In genomic region chr11:71488086-71488967, GRCh38 we compare ENCODE assay signal across 8 cellular contexts. TPM values are rescaled to one million over a fixed set of nuclear protein-coding genes. Genes with fewer than 3 reads are reported as not detected.
A peak's percentile ranks its signal among the peaks of the same experiment; 100 is the strongest.
DNase-seq lines count a peak whose midpoint lies in the region; ATAC-seq and TF ChIP-seq lines count a peak whose summit lies in the region.

No MANE protein-coding gene starts in this region.

- H3K27me3 ChIP-seq in H7 (ENCODE audit: control insufficient read depth, insufficient read depth, low read length): no peaks in the 10 kb centered on the region
- H3K27me3 ChIP-seq in PC-9 (ENCODE audit: insufficient read depth, low read depth): no peaks in the 10 kb centered on the region
- no peaks in the 10 kb centered on the region for H3K27me3 ChIP-seq in fibroblast of lung (ENCODE audit: control insufficient read depth, insufficient read depth, low read length)
- no peaks in the 10 kb centered on the region for H3K27me3 ChIP-seq in ovary
- no peaks in the 10 kb centered on the region for H3K27me3 ChIP-seq in naive thymus-derived CD4-positive, alpha-beta T cell (ENCODE audit: control insufficient read depth in 2 of 2, insufficient read depth in 2 of 2, low read length in 2 of 2)

- H3F3A ChIP-seq in PC-9 (ENCODE audit: insufficient read depth, low read depth): peaks cover 12% of the 10 kb centered on the region; the same call in 1 of the 2 replicates

- H3K4me1 Mint-ChIP-seq in naive thymus-derived CD4-positive, alpha-beta T cell: peaks cover 0 to 29% (median 0%) of the 10 kb centered on the region in 7 donors

- H3K4me2 ChIP-seq in PC-9 (peak overlapping the region; percentile 59), fibroblast of lung (ENCODE audit: extremely low read depth, insufficient read depth, low read length) (no peak overlapping the region)

- DNase-seq in H7 (peak; percentile 43), PC-9 (peak; percentile 71 to 87), fibroblast of lung (ENCODE audit: low read depth in 2 of 2) (peak; percentile 33 to 66), ovary (peak in 4 of 5 donors; percentile 31 to 53 (median 44)), NCI-H1694 treated with DMSO at 0.1 percent for 48 hours (lab: John Stamatoyannopoulos, UW) (no peak)
- no peak for DNase-seq in naive thymus-derived CD4-positive, alpha-beta T cell
- no peak for DNase-seq in stimulated activated naive CD4-positive, alpha-beta T cell treated with Interleukin-2 at 50 U/mL for 16 hours (lab: John Stamatoyannopoulos, UW)

- BruUV-seq in PC-9 (replicated peaks; lab: Mats Ljungman, UMichigan): no TSS peak

- no peak for ATAC-seq in naive thymus-derived CD4-positive, alpha-beta T cell
- ATAC-seq in HG02763 (IDR thresholded peaks at IDR 0.05; ENCODE audit: unreplicated experiment): no peak

- H3K79me2 ChIP-seq in PC-9 (ENCODE audit: low read depth) (no peaks in the 10 kb centered on the region), fibroblast of lung (ENCODE audit: control insufficient read depth, insufficient read depth, low read length) (no peaks in the 10 kb centered on the region)

- peak overlapping the region in 1 of 10 donors; percentile 4 for H3K4me3 Mint-ChIP-seq in naive thymus-derived CD4-positive, alpha-beta T cell

- TF ChIP-seq POLR2A in ovary (IDR thresholded peaks at IDR 0.05): no peak

- H3K4me3 ChIP-seq in H7 (ENCODE audit: insufficient read depth, low read depth, low read length) (no peak overlapping the region), PC-9 (no peak overlapping the region), fibroblast of lung (replicated peaks in 1 of 4; ENCODE audit: control extremely low read depth in 1 of 4, insufficient read depth in 1 of 4, low read depth in 3 of 4, low read length in 4 of 4) (no peak overlapping the region), ovary (no peak overlapping the region)
- H3K4me3 ChIP-seq in naive thymus-derived CD4-positive, alpha-beta T cell (ENCODE audit: low read length): no peak overlapping the region

- peak overlapping the region in 1 of 9 donors; percentile 85 for H3K27ac Mint-ChIP-seq in naive thymus-derived CD4-positive, alpha-beta T cell

- intact Hi-C loops in PC-9 (cut with micrococcal nuclease; ENCODE audit: unreplicated experiment) (no loop called here), ovary (cut with DNase I) (loop anchor here in 1 of 4 donors (5.0 kb wide), 1 partner anchor 851 kb away; no protein-coding TSS in a partner anchor)
- intact Hi-C loops in naive thymus-derived CD4-positive, alpha-beta T cell (cut with micrococcal nuclease): no loop called here

- H3K9me3 Mint-ChIP-seq in naive thymus-derived CD4-positive, alpha-beta T cell: no peaks in the 10 kb centered on the region

- POLR2A ChIA-PET in PC-9 (lab: Charles Lee; ENCODE audit: unreplicated experiment): no interaction called here
- POLR2A ChIA-PET in naive thymus-derived CD4-positive, alpha-beta T cell (lab: Charles Lee): no interaction called here

- H3K36me3 ChIP-seq in H7 (replicated peaks; ENCODE audit: control insufficient read depth, insufficient read depth, low read length) (peaks cover 3% of the 10 kb centered on the region), PC-9 (ENCODE audit: low read depth) (peaks cover 19% of the 10 kb centered on the region), fibroblast of lung (ENCODE audit: control insufficient read depth, insufficient read depth, low read length) (peaks cover 21% of the 10 kb centered on the region), ovary (no peaks in the 10 kb centered on the region)
- H3K36me3 ChIP-seq in naive thymus-derived CD4-positive, alpha-beta T cell (ENCODE audit: control insufficient read depth in 2 of 3, insufficient read depth in 3 of 3, low read length in 3 of 3): peaks cover 0 to 89% (median 15%) of the 10 kb centered on the region in 3 experiments

- H3K9ac ChIP-seq in fibroblast of lung (ENCODE audit: insufficient read depth, low read length): no peak overlapping the region

- no peaks in the 10 kb centered on the region for H3K27me3 Mint-ChIP-seq in naive thymus-derived CD4-positive, alpha-beta T cell

- no peaks in the 10 kb centered on the region for H3K9me2 ChIP-seq in PC-9 (ENCODE audit: insufficient read depth)

- 19 to 33% (median 21%) methylated on average over 16 of the region's 16 CpGs for WGBS in ovary, 3 donors

- H2AFZ ChIP-seq in PC-9: no peak overlapping the region
- H2AFZ ChIP-seq in fibroblast of lung (ENCODE audit: low read length): no peak overlapping the region

- CTCF ChIA-PET in PC-9 (lab: Charles Lee): interaction anchor here (0.6 kb wide), 1 partner anchor 24 kb away, joined by 3 read pairs; no protein-coding TSS in a partner anchor
- CTCF ChIA-PET in naive thymus-derived CD4-positive, alpha-beta T cell (lab: Charles Lee): no interaction called here

- H3K4me1 ChIP-seq in PC-9 (replicated peaks; ENCODE audit: insufficient read depth) (peaks cover 20% of the 10 kb centered on the region), fibroblast of lung (ENCODE audit: control insufficient read depth, extremely low read depth, insufficient read depth, low read length) (peaks cover 3% of the 10 kb centered on the region), ovary (ENCODE audit: insufficient read depth) (peaks cover 13% of the 10 kb centered on the region)
- no peaks in the 10 kb centered on the region for H3K4me1 ChIP-seq in naive thymus-derived CD4-positive, alpha-beta T cell (ENCODE audit: control insufficient read depth in 2 of 2, insufficient read depth in 2 of 2, low read length in 2 of 2)

- TF ChIP-seq CTCF in PC-9 (conservative IDR thresholded peaks at IDR 0.05) (no peak), fibroblast of lung (conservative IDR thresholded peaks at IDR 0.05 in 1 of 2, IDR thresholded peaks at IDR 0.05 in 1 of 2; ENCODE audit: low read depth in 1 of 2, low read length in 2 of 2) (no peak), ovary (IDR thresholded peaks at IDR 0.05) (no peak)

- TF ChIP-seq EP300 in ovary (IDR thresholded peaks at IDR 0.05): no peak

- no peaks in the 10 kb centered on the region for H4K20me1 ChIP-seq in PC-9 (ENCODE audit: insufficient read depth)
- no peaks in the 10 kb centered on the region for H4K20me1 ChIP-seq in fibroblast of lung (ENCODE audit: control insufficient read depth, extremely low read depth, insufficient read depth, low read length)

- H3K9me3 ChIP-seq in PC-9 (ENCODE audit: insufficient read depth, low read depth) (no peaks in the 10 kb centered on the region), fibroblast of lung (ENCODE audit: control insufficient read depth, insufficient read depth, low read depth, low read length) (no peaks in the 10 kb centered on the region), ovary (no peaks in the 10 kb centered on the region)
- no peaks in the 10 kb centered on the region for H3K9me3 ChIP-seq in naive thymus-derived CD4-positive, alpha-beta T cell (ENCODE audit: control insufficient read depth in 2 of 3, low read length in 3 of 3)

- H3K27ac ChIP-seq in PC-9: 0 out of 2 replicates have a peak overlapping the region, but pooled peaks have one; percentile 11
- H3K27ac ChIP-seq in fibroblast of lung (ENCODE audit: insufficient read depth, low read length): no peak overlapping the region
- H3K27ac ChIP-seq in ovary: peak overlapping the region; percentile 52 to 74
- H3K27ac ChIP-seq in naive thymus-derived CD4-positive, alpha-beta T cell (ENCODE audit: low read depth, low read length): no peak overlapping the region

- peaks cover 52 to 91% (median 57%) of the 10 kb centered on the region in 5 donors for H3K36me3 Mint-ChIP-seq in naive thymus-derived CD4-positive, alpha-beta T cell

RNA-seq across cellular contexts. Expression of gene NADSYN1, which starts 35.3 kb away (rescaled TPM):
- 34.9 and 46.8 TPM in 2 replicates for total RNA-seq in H7 (2014; rRNA removed; shearing (Covaris generic))
- total RNA-seq in PC-9 (2021) (118 and 120 TPM in 2 replicates), fibroblast of lung (81.7 and 84.5 TPM in 2 replicates), ovary (10 to 100 TPM; 30.8 to 69.0 (median 53.0) TPM)
- polyA plus RNA-seq in fibroblast of lung (22.0 and 23.1 TPM in 2 replicates), ovary (10 to 100 TPM; 33.6 to 40.6 TPM)
- 31.6 and 31.9 TPM in 2 replicates for polyA plus RNA-seq in fibroblast of lung (2012)
- 105 TPM in 2 replicates for polyA minus RNA-seq in fibroblast of lung (ENCODE audit: low replicate concordance)
- total RNA-seq in naive thymus-derived CD4-positive, alpha-beta T cell: 100 to 1,000 TPM; 119 to 235 (median 163) TPM
- polyA plus RNA-seq in naive thymus-derived CD4-positive, alpha-beta T cell: 10 to 100 TPM; 28.6 to 28.9 TPM

RNA-seq across cellular contexts. Expression of gene KRTAP5-7, which starts 38.7 kb away (rescaled TPM):
- total RNA-seq in H7 (2014; rRNA removed; shearing (Covaris generic)): not detected in 2 replicates
- total RNA-seq in PC-9 (2021): not detected in 2 replicates
- total RNA-seq in fibroblast of lung: under 0.01 and 0.17 TPM in 2 replicates
- not detected in 2 replicates for polyA plus RNA-seq in fibroblast of lung
- not detected in 2 replicates for polyA plus RNA-seq in fibroblast of lung (2012)
- polyA minus RNA-seq in fibroblast of lung (ENCODE audit: low replicate concordance): not detected in 2 replicates
- under 1 TPM in 4 of 7 donors, not detected in 3; 0.22 to 0.27 (median 0.23) TPM for total RNA-seq in ovary
- polyA plus RNA-seq in ovary: not detected
- under 1 TPM in 2 of 5 experiments, not detected in 3; 0.21 to 0.37 TPM for total RNA-seq in naive thymus-derived CD4-positive, alpha-beta T cell
- not detected for polyA plus RNA-seq in naive thymus-derived CD4-positive, alpha-beta T cell

RNA-seq across cellular contexts. Expression of gene DHCR7, which starts 40.1 kb away (rescaled TPM):
- 123 and 143 TPM in 2 replicates for total RNA-seq in H7 (2014; rRNA removed; shearing (Covaris generic))
- total RNA-seq in PC-9 (2021): 118 and 311 TPM in 2 replicates
- total RNA-seq in fibroblast of lung: 48.5 and 148 TPM in 2 replicates
- polyA plus RNA-seq in fibroblast of lung: 64.6 and 90.8 TPM in 2 replicates
- 98.2 and 135 TPM in 2 replicates for polyA plus RNA-seq in fibroblast of lung (2012)
- 472 and 515 TPM in 2 replicates for polyA minus RNA-seq in fibroblast of lung (ENCODE audit: low replicate concordance)
- total RNA-seq in ovary: 100 to 1,000 TPM in 2 of 7 donors, 10 to 100 TPM in 5; 29.3 to 264 (median 51.1) TPM
- 10 to 100 TPM; 25.3 to 61.0 TPM for polyA plus RNA-seq in ovary
- total RNA-seq in naive thymus-derived CD4-positive, alpha-beta T cell: 10 to 100 TPM; 14.7 to 46.1 (median 19.6) TPM
- polyA plus RNA-seq in naive thymus-derived CD4-positive, alpha-beta T cell: 10 to 100 TPM; 22.2 to 25.6 TPM

RNA-seq across cellular contexts. Expression of gene KRTAP5-8, which starts 49.5 kb away (rescaled TPM):
- not detected in 2 replicates for total RNA-seq in H7 (2014; rRNA removed; shearing (Covaris generic))
- total RNA-seq in PC-9 (2021) (not detected in 2 replicates), fibroblast of lung (not detected in 2 replicates), ovary (not detected)
- polyA plus RNA-seq in fibroblast of lung (not detected in 2 replicates), ovary (not detected)
- polyA plus RNA-seq in fibroblast of lung (2012): not detected in 2 replicates
- polyA minus RNA-seq in fibroblast of lung (ENCODE audit: low replicate concordance): not detected in 2 replicates
- total RNA-seq in naive thymus-derived CD4-positive, alpha-beta T cell: not detected
- not detected for polyA plus RNA-seq in naive thymus-derived CD4-positive, alpha-beta T cell

RNA-seq across cellular contexts. Expression of gene KRTAP5-9, which starts 59.9 kb away (rescaled TPM):
- total RNA-seq in H7 (2014; rRNA removed; shearing (Covaris generic)): not detected in 2 replicates
- total RNA-seq in PC-9 (2021) (not detected in 2 replicates), fibroblast of lung (not detected in 2 replicates), ovary (under 1 TPM in 2 of 7 donors, not detected in 5; 0.46 to 0.77 TPM)
- polyA plus RNA-seq in fibroblast of lung (not detected in 2 replicates), ovary (under 1 TPM in 1 of 2 donors, not detected in 1; 0.17 TPM)
- not detected in 2 replicates for polyA plus RNA-seq in fibroblast of lung (2012)
- polyA minus RNA-seq in fibroblast of lung (ENCODE audit: low replicate concordance): not detected in 2 replicates
- total RNA-seq in naive thymus-derived CD4-positive, alpha-beta T cell: under 1 TPM in 1 of 5 experiments, not detected in 4; 0.43 TPM
- not detected for polyA plus RNA-seq in naive thymus-derived CD4-positive, alpha-beta T cell

Comparison
In these comparisons a context has a peak if more than half of its experiments do, and no peak if none do; other contexts are left out.
1. DNase-seq: peak in H7 (single experiment), PC-9 (2 of 2), fibroblast of lung (2 of 2) and ovary (4 of 5); none in naive thymus-derived CD4-positive, alpha-beta T cell (0 of 9), stimulated activated naive CD4-positive, alpha-beta T cell treated with Interleukin-2 at 50 U/mL for 16 hours (single experiment) and NCI-H1694 treated with DMSO at 0.1 percent for 48 hours (single experiment).
2. H3K27ac ChIP-seq: peak in PC-9 (single experiment) and ovary (2 of 2); none in fibroblast of lung (single experiment) and naive thymus-derived CD4-positive, alpha-beta T cell (single experiment).